Comparison of ENCODE assay signal across 24 cellular contexts in the genomic region with DNA sequence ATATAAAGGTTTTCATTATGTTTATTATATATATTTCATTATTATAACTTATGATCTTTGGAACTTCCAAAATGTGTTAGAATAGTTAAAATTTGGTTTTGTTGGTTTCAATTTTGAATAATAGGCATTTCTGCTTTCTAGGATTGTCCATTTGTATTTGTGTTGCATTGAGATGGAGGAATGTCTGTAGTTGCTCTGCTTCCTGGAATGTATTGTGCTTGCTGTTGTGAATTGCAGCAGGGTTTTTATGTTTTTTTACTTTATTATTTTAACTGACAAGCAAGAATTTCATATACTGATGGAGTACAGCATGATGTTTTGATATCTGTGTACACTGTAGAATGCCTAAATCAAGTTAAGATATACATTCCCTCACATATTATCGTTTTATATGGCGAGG.
"Had no signal": no experiment of that assay in that cellular context is flagged by ENCODE, and none has a peak within 500 bp of the region (broad histone marks: within the 10 kb centered on the region; RNA-seq: fewer than 3 reads in every experiment).

No MANE protein-coding gene starts in this region.

- H3K4me3 ChIP-seq: MG63, PC-9, Peyer's patch, SJCRH30, SK-N-MC had no signal

- H3K4me3 Mint-ChIP-seq: T-helper 17 cell had no signal

- H3K9me3 ChIP-seq: Peyer's patch, SJCRH30 had no signal

- ATAC-seq: Right ventricle myocardium inferior, T-helper 17 cell had no signal

- H3K4me2 ChIP-seq: PC-9 had no signal

- H3K36me3 ChIP-seq: MG63, Peyer's patch, SJCRH30 had no signal

- H2AFZ ChIP-seq: PC-9 had no signal

- H3K4me1 Mint-ChIP-seq: T-helper 17 cell had no signal

- H3K4me1 ChIP-seq: Peyer's patch, SJCRH30 had no signal

- DNase-seq: Karpas-422, KG1, MG63, NCI-H1092 treated with DMSO at 0.1 percent for 48 hours, NCI-H1436, NCI-H187, NCI-H2029, NCI-H2081 treated with DMSO at 0.1 percent for 48 hours, NCI-H2171, NCI-H226, NCI-H446, NCI-H510A, NCI-H524 treated with DMSO at 0.1 percent for 48 hours, NCI-H69, NCI-H774, OCI-M1, PC-9, SHP77 treated with DMSO at 0.1 percent for 48 hours, SJCRH30, T-helper 1 cell, T-helper 17 cell had no signal

- H3K27ac ChIP-seq: PC-9, Peyer's patch, SJCRH30, SK-N-MC had no signal

- H3K27me3 ChIP-seq: Peyer's patch, SJCRH30 had no signal

- H3K27ac Mint-ChIP-seq: T-helper 17 cell had no signal
